In the genomic region with DNA sequence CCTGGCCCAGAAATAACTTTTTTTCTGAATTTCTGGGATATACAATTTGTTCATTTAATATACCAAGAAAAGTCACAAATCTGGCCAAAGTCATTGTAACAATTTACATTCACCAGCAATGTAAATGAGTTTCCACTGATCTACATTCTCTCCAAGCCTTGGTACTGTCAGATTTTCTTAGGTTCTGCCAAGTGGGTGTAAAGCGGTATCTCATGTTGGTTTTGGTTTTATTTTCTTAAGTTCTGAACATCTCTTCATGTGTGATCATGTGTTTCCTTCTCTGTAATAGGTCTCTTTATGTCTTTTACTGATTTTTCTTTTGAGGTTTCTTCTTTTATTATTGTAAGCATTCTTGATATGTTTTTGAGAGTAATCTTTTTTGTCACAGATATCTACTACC, we compare ENCODE assay signal across 9 cellular contexts.
"Had no signal": no experiment of that assay in that cellular context is flagged by ENCODE, and none has a peak within 500 bp of the region (broad histone marks: within the 10 kb centered on the region; RNA-seq: fewer than 3 reads in every experiment).

No MANE protein-coding gene starts in this region.

- H3K4me3 ChIP-seq: GM23338, HAP-1, K562 had no signal

- H3K9me3 ChIP-seq: HAP-1 had no signal

- ATAC-seq: GM23338, HCT116, K562 had no signal

- H2AFZ ChIP-seq: GM23338 had no signal

- H3K4me1 ChIP-seq: HAP-1 had no signal

- FAIRE-seq: H1, HTR-8/SVneo, K562 had no signal

- H3K4me2 ChIP-seq: GM23338 had no signal

- H3K36me3 ChIP-seq: HAP-1 had no signal

- DNase-seq: H7, HFFc6, IMR-90 had no signal
